ENCODE assay signal across 1 cellular context in genomic region chr20:38117205-38117604, GRCh38.
TF ChIP-seq lines count a peak whose summit lies in the region.

No MANE protein-coding gene starts in this region.

TF ChIP-seq in endothelial cell of umbilical vein, 7 proteins besides CTCF, POLR2A, EP300 and RAD21:
- TF ChIP-seq POLR2AphosphoS5 (IDR thresholded peaks at IDR 0.05; ENCODE audit: insufficient read depth, low read depth, low read length), result no peak
